ENCODE assay signal across 8 cellular contexts in the genomic region with DNA sequence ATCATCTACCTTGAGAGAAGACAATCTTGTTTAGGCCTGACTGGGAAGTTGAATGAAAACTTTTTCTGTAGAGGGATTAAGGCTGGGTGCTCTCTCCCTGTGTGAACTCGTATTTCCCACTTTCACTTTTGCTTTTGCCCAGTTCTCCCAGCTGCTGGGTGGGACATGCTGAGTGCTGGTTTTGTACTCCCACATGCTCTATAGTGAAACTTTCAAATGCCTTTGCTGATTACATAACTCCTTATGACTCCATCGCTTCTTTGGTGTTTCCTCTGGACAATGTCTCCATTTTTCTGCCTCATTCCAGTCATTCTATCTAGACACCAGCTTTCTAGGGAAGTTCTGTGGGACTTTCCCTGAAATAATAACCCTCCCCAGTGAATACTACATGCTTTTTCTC.
DNase-seq lines count a peak whose midpoint lies in the region; ATAC-seq and TF ChIP-seq lines count a peak whose summit lies in the region.

No MANE protein-coding gene starts in this region.

- H3K27me3 Mint-ChIP-seq in type B pancreatic cell = peaks cover 3% of the 10 kb centered on the region

- peak overlapping the region; percentile 10; the same call in 1 of the 2 replicates for H3K4me3 ChIP-seq in SJSA1

- H3K4me1 ChIP-seq in SJSA1 (replicated peaks) = 0 out of 2 replicates have a peak, but pooled peaks cover 4% of the 10 kb centered on the region

- H3K9me3 Mint-ChIP-seq in type B pancreatic cell = no peaks in the 10 kb centered on the region

- H3K27ac Mint-ChIP-seq in type B pancreatic cell = peak overlapping the region; percentile 61

- H3K4me3 Mint-ChIP-seq in type B pancreatic cell = no peak overlapping the region

- no peaks in the 10 kb centered on the region for H3K36me3 Mint-ChIP-seq in type B pancreatic cell

- no peaks in the 10 kb centered on the region for H3K36me3 ChIP-seq in SJSA1

- DNase-seq in GM13977 (ENCODE audit: low spot score) = peak; percentile 40
- DNase-seq in SJSA1 (ENCODE audit: low read depth in 1 of 2, low spot score in 2 of 2) = peak in 1 of 2 experiments; percentile 46
- DNase-seq in left ventricle myocardium superior = no peak
- no peak for DNase-seq in type B pancreatic cell (ENCODE audit: extremely low spot score, unreplicated experiment)
- no peak for DNase-seq in stimulated activated naive CD4-positive, alpha-beta T cell (lab: John Stamatoyannopoulos, UW)
- no peak for DNase-seq in amygdala (lab: John Stamatoyannopoulos, UW)
- no peak for DNase-seq in GF-D8 (lab: John Stamatoyannopoulos, UW)

- no peaks in the 10 kb centered on the region for H3K9me3 ChIP-seq in SJSA1 (replicated peaks)

- no peak for TF ChIP-seq CTCF in GM13977 (IDR thresholded peaks at IDR 0.05; ENCODE audit: extremely low read depth, insufficient read depth, missing control alignments)
- TF ChIP-seq CTCF in type B pancreatic cell (conservative IDR thresholded peaks at IDR 0.05) = no peak

- in situ Hi-C loops in GM13977 (cut with MboI; ENCODE audit: low pct_unique_long_range_greater_than_20kb, low sequenced_read_pairs, unreplicated experiment) = loop anchor here (10.0 kb wide), 1 partner anchor 841 kb away; the partner anchor contains the start of gene HS3ST1

- H3K4me1 Mint-ChIP-seq in type B pancreatic cell (ENCODE audit: unreplicated experiment) = peaks cover 15% of the 10 kb centered on the region

- no peaks in the 10 kb centered on the region for H3K27me3 ChIP-seq in SJSA1 (replicated peaks)

- intact Hi-C loops in left ventricle myocardium superior (cut with micrococcal nuclease) = no loop called here

- H3K27ac ChIP-seq in SJSA1 = peak overlapping the region; percentile 26

- ATAC-seq in HG02642 (IDR thresholded peaks at IDR 0.05; ENCODE audit: poor library complexity, unreplicated experiment) (peak; percentile 76), left ventricle myocardium superior (peak; percentile 85)
